21 cellular contexts compared by ENCODE assay signal in the genomic region with DNA sequence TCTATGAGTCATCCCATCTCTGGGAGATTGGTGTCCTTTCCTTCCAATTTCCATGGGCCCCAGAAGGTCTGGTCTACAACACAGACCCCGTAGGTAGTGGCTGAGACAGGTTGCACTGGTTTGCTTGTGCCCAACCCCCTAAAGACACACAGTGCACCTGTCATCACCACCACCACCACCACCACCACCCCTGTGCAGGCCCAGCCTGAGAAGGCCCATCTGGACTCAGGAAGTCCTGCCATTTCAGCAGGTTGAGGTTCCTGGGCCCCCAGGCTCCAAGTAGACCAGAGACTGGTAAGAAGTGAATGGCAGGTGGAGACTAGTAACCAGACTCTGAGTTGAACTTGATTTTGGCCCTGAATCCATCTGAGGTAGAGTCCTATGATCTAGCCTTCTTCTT. TPM values are rescaled to one million over a fixed set of nuclear protein-coding genes. Genes with fewer than 3 reads are reported as not detected.
DNase-seq lines count a peak whose midpoint lies in the region; ATAC-seq and TF ChIP-seq lines count a peak whose summit lies in the region.
"Had no signal": no experiment of that assay in that cellular context is flagged by ENCODE, and none has a peak within 500 bp of the region (broad histone marks: within the 10 kb centered on the region; RNA-seq: fewer than 3 reads in every experiment).

No MANE protein-coding gene starts in this region.

- no peaks in the 10 kb centered on the region for H4K20me1 ChIP-seq in BLaER1 treated with 17β-estradiol and CSF1 and Interleukin-3, amounts not matched to agents 10 nM and 100 nM

- peak overlapping the region; percentile 44 for H3K4me3 Mint-ChIP-seq in neural crest cell
- H3K4me3 Mint-ChIP-seq: CD4-positive, CD25-positive, alpha-beta regulatory T cell had no signal

- H3K9me3 ChIP-seq in BLaER1 treated with 17β-estradiol and CSF1 and Interleukin-3, amounts not matched to agents 10 nM and 100 nM (replicated peaks in 1 of 11): peaks cover 0 to 13% (median 10%) of the 10 kb centered on the region in 11 experiments; a peak in 9 of 22 replicates
- H3K9me3 ChIP-seq: MG63, SK-N-SH had no signal

- peaks cover 7% of the 10 kb centered on the region for H3K9me3 Mint-ChIP-seq in neural crest cell

- peaks cover 24 to 80% (median 59%) of the 10 kb centered on the region in 10 experiments for H3K4me1 ChIP-seq in BLaER1 treated with 17β-estradiol and CSF1 and Interleukin-3, amounts not matched to agents 10 nM and 100 nM

- peak overlapping the region; percentile 92 for H3K27ac Mint-ChIP-seq in neural crest cell (ENCODE audit: unreplicated experiment)

- DNase-seq in A172 (ENCODE audit: low spot score): peak; percentile 16
- peak; percentile 64 for DNase-seq in coronary artery (ENCODE audit: low spot score)
- DNase-seq in neural crest cell (ENCODE audit: low read depth, low spot score): no peak
- no peak for DNase-seq in HT-29 (ENCODE audit: low spot score)
- DNase-seq in NCI-H510A (lab: John Stamatoyannopoulos, UW): no peak
- DNase-seq: AML-193; CD4-positive, CD25-positive, alpha-beta regulatory T cell; COR-L47; Kasumi-1; MG63; NCI-H1092; NCI-H1436 treated with DMSO at 0.1 percent for 48 hours; NCI-H2029 treated with DMSO at 0.1 percent for 48 hours; NCI-H2171; NCI-H446; NCI-H69; Right ventricle myocardium superior; SK-N-SH had no signal

- no peak for ATAC-seq in GM19463 (IDR thresholded peaks at IDR 0.05; ENCODE audit: unreplicated experiment)
- ATAC-seq: HCT116 had no signal

- 0 out of 22 replicates have a peak overlapping the region, but pooled peaks of 1 of the 11 experiments have one; percentile 81 for H3K27ac ChIP-seq in BLaER1 treated with 17β-estradiol and CSF1 and Interleukin-3, amounts not matched to agents 10 nM and 100 nM
- H3K27ac ChIP-seq in coronary artery: no peak overlapping the region

- TF ChIP-seq CTCF in coronary artery (IDR thresholded peaks at IDR 0.05) (no peak), neural crest cell (conservative IDR thresholded peaks at IDR 0.05) (no peak)

- H3K9ac ChIP-seq in BLaER1 treated with 17β-estradiol and CSF1 and Interleukin-3, amounts not matched to agents 10 nM and 100 nM: no peak overlapping the region
- H3K9ac ChIP-seq: SK-N-SH had no signal

- peaks cover 0 to 6% (median 0%) of the 10 kb centered on the region in 11 experiments; a peak in 1 of 22 replicates for H3K27me3 ChIP-seq in BLaER1 treated with 17β-estradiol and CSF1 and Interleukin-3, amounts not matched to agents 10 nM and 100 nM
- H3K27me3 ChIP-seq: MG63 had no signal

- H3K27me3 Mint-ChIP-seq in neural crest cell (ENCODE audit: low read depth): peaks cover 55% of the 10 kb centered on the region

- peaks cover 90% of the 10 kb centered on the region for H3K4me1 Mint-ChIP-seq in neural crest cell
- H3K4me1 Mint-ChIP-seq: CD4-positive, CD25-positive, alpha-beta regulatory T cell had no signal

- no peaks in the 10 kb centered on the region for H3K36me3 Mint-ChIP-seq in neural crest cell (ENCODE audit: low read depth)
- H3K36me3 Mint-ChIP-seq: CD4-positive, CD25-positive, alpha-beta regulatory T cell had no signal

- no peaks in the 10 kb centered on the region for H3K36me3 ChIP-seq in BLaER1 treated with 17β-estradiol and CSF1 and Interleukin-3, amounts not matched to agents 10 nM and 100 nM
- H3K36me3 ChIP-seq: MG63 had no signal

- no peak overlapping the region for H3K4me3 ChIP-seq in BLaER1 treated with 17β-estradiol and CSF1 and Interleukin-3, amounts not matched to agents 10 nM and 100 nM
- no peak overlapping the region for H3K4me3 ChIP-seq in coronary artery
- H3K4me3 ChIP-seq: MG63 had no signal

- H3K4me2 ChIP-seq in BLaER1 treated with 17β-estradiol and CSF1 and Interleukin-3, amounts not matched to agents 10 nM and 100 nM: peak overlapping the region in 9 of 11 experiments; percentile 85 to 97 (median 93); a peak in 17 of 22 replicates
- H3K4me2 ChIP-seq: SK-N-SH had no signal

RNA-seq across cellular contexts. Expression of a gene that starts 25.9 kb away (rescaled TPM):
- 280 and 302 TPM in 2 replicates for total RNA-seq in A172 (2014; rRNA removed; shearing (Covaris generic))
- total RNA-seq in neural crest cell: 248 and 256 TPM in 2 replicates
- total RNA-seq in HT-29 (2014; rRNA removed; shearing (Covaris generic)): 421 and 434 TPM in 2 replicates

RNA-seq across cellular contexts. Expression of a gene that starts 54.5 kb away (rescaled TPM):
- total RNA-seq in A172 (2014; rRNA removed; shearing (Covaris generic)): 1.8 and 2.3 TPM in 2 replicates
- total RNA-seq in neural crest cell: 322 and 334 TPM in 2 replicates
- 0.05 TPM in 1 of 2 replicates, not detected in the other for total RNA-seq in HT-29 (2014; rRNA removed; shearing (Covaris generic))

Comparison
In these comparisons a context has a peak if more than half of its experiments do, and no peak if none do; other contexts are left out.
1. DNase-seq: peak in A172 (single experiment) and coronary artery (single experiment); none in neural crest cell (single experiment), HT-29 (single experiment) and NCI-H510A (single experiment).
2. RNA of a gene that starts 54.5 kb away (total RNA-seq): 322 to 334 TPM in neural crest cell; 1.8 to 2.3 TPM in A172 and 0.05 TPM in HT-29; every median in the first group is over 10 times any median in the second.